Comparison of ENCODE assay signal across 8 cellular contexts in the genomic region with DNA sequence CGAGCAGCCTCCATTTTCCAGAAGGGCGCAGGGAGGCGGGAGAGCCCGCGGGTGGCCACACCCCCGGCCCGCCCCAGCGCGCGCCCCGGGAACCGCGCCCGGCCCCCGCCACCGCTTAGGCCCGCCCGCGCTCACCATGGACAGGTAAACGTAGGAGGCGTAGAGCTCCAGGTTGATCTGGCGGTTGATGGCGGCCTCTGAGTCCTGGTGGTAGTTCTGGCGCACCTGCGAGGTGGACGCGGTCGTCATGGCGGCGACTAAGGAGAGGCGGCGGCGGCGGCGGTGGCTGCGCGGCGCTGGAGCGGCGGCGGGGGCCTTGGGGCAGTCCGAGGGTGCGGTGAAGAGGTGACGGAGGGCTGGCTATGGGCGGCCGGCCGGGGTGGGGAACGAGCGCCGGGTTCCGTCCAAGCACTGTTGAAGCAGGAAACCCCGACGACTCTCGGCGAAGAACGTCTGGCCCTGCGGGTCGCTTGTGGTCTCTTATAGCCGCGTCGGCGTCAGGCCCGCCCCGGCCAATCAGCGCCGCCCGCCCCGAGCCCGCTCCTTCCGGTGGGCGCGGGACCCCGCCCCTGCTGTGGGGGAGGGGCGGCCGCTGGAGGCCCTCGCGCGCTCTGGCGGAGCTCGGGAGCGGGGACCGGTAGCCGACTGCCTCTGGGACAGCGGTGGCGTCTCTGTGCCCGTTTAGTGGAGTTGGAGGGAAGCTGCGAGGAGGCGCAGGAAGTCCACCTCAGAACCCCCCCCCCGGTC. TPM values are rescaled to one million over a fixed set of nuclear protein-coding genes. Genes with fewer than 3 reads are reported as not detected.
DNase-seq lines count a peak whose midpoint lies in the region; ATAC-seq and TF ChIP-seq lines count a peak whose summit lies in the region.

A gene (minus strand): TSS at position 458 of the 747 bp plus-strand sequence. CDS start 209 bp downstream, at position 249.

- peaks cover 71% of the 10 kb centered on the region for H3K4me1 Mint-ChIP-seq in activated naive CD8-positive, alpha-beta T cell treated with anti-CD3 and anti-CD28 coated beads, Interleukin-2, amount 50 U/mL, for 24 hours

- no peaks in the 10 kb centered on the region for H3K27me3 ChIP-seq in cardiac muscle cell
- H3K27me3 ChIP-seq in transverse colon = no peaks in the 10 kb centered on the region

- H3K4me1 ChIP-seq in cardiac muscle cell (ENCODE audit: low read depth) (peaks cover 19% of the 10 kb centered on the region), transverse colon (peaks cover 32 to 78% (median 69%) of the 10 kb centered on the region in 4 donors)

- TF ChIP-seq CTCF in cardiac muscle cell (IDR thresholded peaks at IDR 0.05; ENCODE audit: low read depth, low read length) (no peak), transverse colon (IDR thresholded peaks at IDR 0.05) (no peak)

- H3K36me3 Mint-ChIP-seq in activated naive CD8-positive, alpha-beta T cell treated with anti-CD3 and anti-CD28 coated beads, Interleukin-2, amount 50 U/mL, for 24 hours (ENCODE audit: low read depth) = peaks cover 34% of the 10 kb centered on the region

- WGBS in transverse colon (ENCODE audit: low coverage in 1 of 2), 2 donors = 0% methylated on average over 42 of the region's 89 CpGs; no CpG with 5 or more reads in 1 of the 2 donors

- peaks cover 22% of the 10 kb centered on the region for H3K36me3 ChIP-seq in cardiac muscle cell
- H3K36me3 ChIP-seq in transverse colon = peaks cover 0 to 29% (median 14%) of the 10 kb centered on the region in 4 donors

- H3K27me3 Mint-ChIP-seq in activated naive CD8-positive, alpha-beta T cell treated with anti-CD3 and anti-CD28 coated beads, Interleukin-2, amount 50 U/mL, for 24 hours = no peaks in the 10 kb centered on the region

- TF ChIP-seq EP300 in transverse colon (IDR thresholded peaks at IDR 0.05; ENCODE audit: low read depth) = no peak

- in situ Hi-C loops in transverse colon (cut with MboI; ENCODE audit: low pct_ligation_motif_present in 1 of 4, low pct_unique_long_range_greater_than_20kb in 1 of 4, low sequenced_read_pairs in 3 of 4) = no loop called here

- peak within 1 kb of the TSS; percentile 91 for H3K27ac ChIP-seq in cardiac muscle cell
- peak within 1 kb of the TSS; percentile 99 to 100 (median 100) for H3K27ac ChIP-seq in transverse colon

- peak within 1 kb of the TSS; percentile 92 for H3K4me3 Mint-ChIP-seq in activated naive CD8-positive, alpha-beta T cell treated with anti-CD3 and anti-CD28 coated beads, Interleukin-2, amount 50 U/mL, for 24 hours

- peak within 1 kb of the TSS; percentile 86 for H3K27ac Mint-ChIP-seq in activated naive CD8-positive, alpha-beta T cell treated with anti-CD3 and anti-CD28 coated beads, Interleukin-2, amount 50 U/mL, for 24 hours

- peak; percentile 42 for ATAC-seq in HG02610 (IDR thresholded peaks at IDR 0.05; ENCODE audit: unreplicated experiment)
- ATAC-seq in activated naive CD8-positive, alpha-beta T cell treated with anti-CD3 and anti-CD28 coated beads, Interleukin-2, amount 50 U/mL, for 24 hours = peak; percentile 81

- peak within 1 kb of the TSS; percentile 86 for H3K4me3 ChIP-seq in GM08714 (ENCODE audit: low read length)
- peak within 1 kb of the TSS; percentile 92 for H3K4me3 ChIP-seq in cardiac muscle cell
- peak within 1 kb of the TSS; percentile 82 to 95 (median 91) for H3K4me3 ChIP-seq in transverse colon

- intact Hi-C loops in transverse colon (cut with DNase I; ENCODE audit: low total_unique reads) = no loop called here

- no peaks in the 10 kb centered on the region for H3K9me3 Mint-ChIP-seq in activated naive CD8-positive, alpha-beta T cell treated with anti-CD3 and anti-CD28 coated beads, Interleukin-2, amount 50 U/mL, for 24 hours

- TF ChIP-seq POLR2A in transverse colon (IDR thresholded peaks at IDR 0.05) = peak; percentile 100

- no peaks in the 10 kb centered on the region for H3K9me3 ChIP-seq in cardiac muscle cell (ENCODE audit: low read depth)
- H3K9me3 ChIP-seq in transverse colon = no peaks in the 10 kb centered on the region

- DNase-seq in NCI-H1105 treated with DMSO at 0.1 percent for 48 hours (lab: John Stamatoyannopoulos, UW) = peak; percentile 92
- DNase-seq in T follicular helper cell (ENCODE audit: low read depth) = peak; percentile 87
- DNase-seq in activated naive CD8-positive, alpha-beta T cell treated with anti-CD3 and anti-CD28 coated beads, Interleukin-2, amount 50 U/mL, for 24 hours = peak; percentile 90
- DNase-seq in cardiac muscle cell (ENCODE audit: low read depth in 1 of 2, low spot score in 1 of 2) = peak; percentile 95 to 96
- peak; percentile 90 for DNase-seq in pons (ENCODE audit: low spot score)
- peak; percentile 96 for DNase-seq in transverse colon

RNA-seq across cellular contexts. Expression of the gene that starts here (rescaled TPM):
- 679 and 858 TPM in 2 replicates for total RNA-seq in cardiac muscle cell
- polyA plus RNA-seq in cardiac muscle cell = 2,885 and 3,180 TPM in 2 replicates
- total RNA-seq in transverse colon = 1,000 to 10,000 TPM; 2,288 to 6,007 (median 4,694) TPM

Comparison
In these comparisons a context has a peak if more than half of its experiments do, and no peak if none do; other contexts are left out.
1. Peak in every context shown above with its lines: DNase-seq, ATAC-seq, H3K4me3 ChIP-seq and H3K27ac ChIP-seq.